8 cellular contexts compared by ENCODE assay signal in genomic region chr7:82319674-82320118, GRCh38.
A peak's percentile ranks its signal among the peaks of the same experiment; 100 is the strongest.
DNase-seq lines count a peak whose midpoint lies in the region; ATAC-seq and TF ChIP-seq lines count a peak whose summit lies in the region.

No MANE protein-coding gene starts in this region.

- POLR2A ChIA-PET in HEK293T (lab: Yijun Ruan, JAX) = no interaction called here

- H3K9me3 Mint-ChIP-seq in activated CD4-positive, alpha-beta T cell treated with anti-CD3 and anti-CD28 coated beads, Interleukin-2, amount 10 ng/mL, durations not matched to agents 24 days and 14 days = no peaks in the 10 kb centered on the region

- H3K27ac Mint-ChIP-seq in activated CD4-positive, alpha-beta T cell treated with anti-CD3 and anti-CD28 coated beads, Interleukin-2, amount 10 ng/mL, durations not matched to agents 24 days and 14 days = no peak overlapping the region

- no peak overlapping the region for H3K4me3 Mint-ChIP-seq in activated CD4-positive, alpha-beta T cell treated with anti-CD3 and anti-CD28 coated beads, Interleukin-2, amount 10 ng/mL, durations not matched to agents 24 days and 14 days

- 27 to 41% methylated on average over 4 of the region's 4 CpGs for WGBS in heart right ventricle, 2 donors
- WGBS in sigmoid colon, 2 donors = 67 to 75% methylated on average over 4 of the region's 4 CpGs

- H3K27ac ChIP-seq in heart right ventricle (peak overlapping the region in 9 of 10 donors; percentile 4 to 73 (median 65)), sigmoid colon (peak overlapping the region in 3 of 4 donors; percentile 37 to 72 (median 69))

- no peak for TF ChIP-seq EP300 in sigmoid colon (IDR thresholded peaks at IDR 0.05)

- TF ChIP-seq CTCF in heart right ventricle (IDR thresholded peaks at IDR 0.05) = no peak
- no peak for TF ChIP-seq CTCF in sigmoid colon (IDR thresholded peaks at IDR 0.05)

- no peaks in the 10 kb centered on the region for H3K36me3 ChIP-seq in heart right ventricle
- no peaks in the 10 kb centered on the region for H3K36me3 ChIP-seq in sigmoid colon

- H3K4me3 ChIP-seq in heart right ventricle (no peak overlapping the region), sigmoid colon (no peak overlapping the region)

- H3K4me1 ChIP-seq in heart right ventricle (peaks cover 0 to 54% (median 37%) of the 10 kb centered on the region in 9 donors), sigmoid colon (peaks cover 0 to 57% (median 38%) of the 10 kb centered on the region in 4 donors)

- DNase-seq in HEK293T (ENCODE audit: extremely low spot score) (peak; percentile 16), SK-N-DZ (ENCODE audit: low spot score) (peak; percentile 78), heart right ventricle (peak; percentile 84 to 85), sigmoid colon (peak; percentile 91)
- DNase-seq in activated CD4-positive, alpha-beta T cell treated with anti-CD3 and anti-CD28 coated beads, Interleukin-2, amount 50 U/mL, for 48 hours = no peak
- no peak for DNase-seq in activated CD4-positive, alpha-beta T cell treated with anti-CD3 and anti-CD28 coated beads, Interleukin-2, amount 10 ng/mL, durations not matched to agents 24 days and 14 days

- no peaks in the 10 kb centered on the region for H3K4me1 Mint-ChIP-seq in activated CD4-positive, alpha-beta T cell treated with anti-CD3 and anti-CD28 coated beads, Interleukin-2, amount 10 ng/mL, durations not matched to agents 24 days and 14 days

- no peaks in the 10 kb centered on the region for H3K36me3 Mint-ChIP-seq in activated CD4-positive, alpha-beta T cell treated with anti-CD3 and anti-CD28 coated beads, Interleukin-2, amount 10 ng/mL, durations not matched to agents 24 days and 14 days (ENCODE audit: low read depth)

- intact Hi-C loops in heart right ventricle (cut with DNase I) = no loop called here
- intact Hi-C loops in sigmoid colon (cut with DNase I) = loop anchor here (5.0 to 10.0 kb wide), 2 partner anchors 125 to 267 kb away; partner anchors contain the start of gene CACNA2D1
- intact Hi-C loops in activated CD4-positive, alpha-beta T cell treated with anti-CD3 and anti-CD28 coated beads, Interleukin-2, amount 10 ng/mL, durations not matched to agents 24 days and 14 days (cut with micrococcal nuclease) = no loop called here

- ATAC-seq in heart right ventricle (peak; percentile 85 to 97 (median 93)), GM21390 (IDR thresholded peaks at IDR 0.05; ENCODE audit: unreplicated experiment) (no peak), GM18873 (IDR thresholded peaks at IDR 0.05; ENCODE audit: low FRiP score, unreplicated experiment) (no peak)

- CTCF ChIA-PET in HEK293T (lab: Yijun Ruan, JAX) = no interaction called here

- H3K27me3 ChIP-seq in heart right ventricle = no peaks in the 10 kb centered on the region
- H3K27me3 ChIP-seq in sigmoid colon = no peaks in the 10 kb centered on the region

- no peaks in the 10 kb centered on the region for H3K9me3 ChIP-seq in heart right ventricle
- H3K9me3 ChIP-seq in sigmoid colon = no peaks in the 10 kb centered on the region

- H3K27me3 Mint-ChIP-seq in activated CD4-positive, alpha-beta T cell treated with anti-CD3 and anti-CD28 coated beads, Interleukin-2, amount 10 ng/mL, durations not matched to agents 24 days and 14 days = no peaks in the 10 kb centered on the region

- no peak for TF ChIP-seq POLR2A in sigmoid colon (IDR thresholded peaks at IDR 0.05)

TF ChIP-seq in HEK293T, 16 proteins besides CTCF, POLR2A, EP300 and RAD21:
- no peak for TF ChIP-seq NFRKB (IDR thresholded peaks at IDR 0.05)
- TF ChIP-seq LEF1 (IDR thresholded peaks at IDR 0.05; ENCODE audit: borderline replicate concordance) = no peak
- no peak for TF ChIP-seq ARNT (IDR thresholded peaks at IDR 0.05)
- TF ChIP-seq CTBP1 (IDR thresholded peaks at IDR 0.05; ENCODE audit: borderline replicate concordance) = no peak
- no peak for TF ChIP-seq ELF4 (IDR thresholded peaks at IDR 0.05)
- TF ChIP-seq FOXA1 (IDR thresholded peaks at IDR 0.05) = no peak
- TF ChIP-seq HDGF (IDR thresholded peaks at IDR 0.05; ENCODE audit: borderline replicate concordance) = no peak
- no peak for TF ChIP-seq FOXK2 (IDR thresholded peaks at IDR 0.05)
- TF ChIP-seq SUZ12 (IDR thresholded peaks at IDR 0.05) = no peak
- TF ChIP-seq SP1 (IDR thresholded peaks at IDR 0.05) = no peak
- no peak for TF ChIP-seq L3MBTL2 (conservative IDR thresholded peaks at IDR 0.05)
- TF ChIP-seq ZNF384 (IDR thresholded peaks at IDR 0.05) = no peak
- no peak for TF ChIP-seq BHLHE40 (IDR thresholded peaks at IDR 0.05; ENCODE audit: borderline replicate concordance)
- TF ChIP-seq FOXM1 (IDR thresholded peaks at IDR 0.05; ENCODE audit: borderline replicate concordance) = no peak
- TF ChIP-seq TARDBP (IDR thresholded peaks at IDR 0.05) = no peak
- no peak for TF ChIP-seq PKNOX1 (IDR thresholded peaks at IDR 0.05)

Comparison
In these comparisons a context has a peak if more than half of its experiments do, and no peak if none do; other contexts are left out.
1. DNase-seq: peak in HEK293T (single experiment), SK-N-DZ (single experiment), heart right ventricle (2 of 2) and sigmoid colon (single experiment); none in activated CD4-positive, alpha-beta T cell treated with anti-CD3 and anti-CD28 coated beads, Interleukin-2, amount 50 U/mL, for 48 hours (0 of 2) and activated CD4-positive, alpha-beta T cell treated with anti-CD3 and anti-CD28 coated beads, Interleukin-2, amount 10 ng/mL, durations not matched to agents 24 days and 14 days (single experiment).
2. ATAC-seq: peak in heart right ventricle (8 of 8); none in GM21390 (single experiment) and GM18873 (single experiment).